Comparison of ENCODE assay signal across 1 cellular context in genomic region chr6:149134531-149134933, GRCh38.
A peak's percentile ranks its signal among the peaks of the same experiment; 100 is the strongest.
TF ChIP-seq lines count a peak whose summit lies in the region.

No MANE protein-coding gene starts in this region.

TF ChIP-seq in SK-N-SH, 30 proteins besides CTCF, POLR2A, EP300 and RAD21 (continued from another document):
- TF ChIP-seq, protein P1, sequence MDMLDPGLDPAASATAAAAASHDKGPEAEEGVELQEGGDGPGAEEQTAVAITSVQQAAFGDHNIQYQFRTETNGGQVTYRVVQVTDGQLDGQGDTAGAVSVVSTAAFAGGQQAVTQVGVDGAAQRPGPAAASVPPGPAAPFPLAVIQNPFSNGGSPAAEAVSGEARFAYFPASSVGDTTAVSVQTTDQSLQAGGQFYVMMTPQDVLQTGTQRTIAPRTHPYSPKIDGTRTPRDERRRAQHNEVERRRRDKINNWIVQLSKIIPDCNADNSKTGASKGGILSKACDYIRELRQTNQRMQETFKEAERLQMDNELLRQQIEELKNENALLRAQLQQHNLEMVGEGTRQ (IDR thresholded peaks at IDR 0.05; ENCODE audit: borderline replicate concordance, low read depth, low read length) = no peak
- TF ChIP-seq ELF1 (IDR thresholded peaks at IDR 0.05) = no peak
- TF ChIP-seq FOXJ3 (CRISPR knock-in tag; IDR thresholded peaks at IDR 0.05) = no peak
- no peak; the same call in none of the 2 replicates for TF ChIP-seq JUND (IDR thresholded peaks at IDR 0.05)
- peak; percentile 94 for TF ChIP-seq TCF12 (IDR thresholded peaks at IDR 0.05)
- TF ChIP-seq, protein P2, sequence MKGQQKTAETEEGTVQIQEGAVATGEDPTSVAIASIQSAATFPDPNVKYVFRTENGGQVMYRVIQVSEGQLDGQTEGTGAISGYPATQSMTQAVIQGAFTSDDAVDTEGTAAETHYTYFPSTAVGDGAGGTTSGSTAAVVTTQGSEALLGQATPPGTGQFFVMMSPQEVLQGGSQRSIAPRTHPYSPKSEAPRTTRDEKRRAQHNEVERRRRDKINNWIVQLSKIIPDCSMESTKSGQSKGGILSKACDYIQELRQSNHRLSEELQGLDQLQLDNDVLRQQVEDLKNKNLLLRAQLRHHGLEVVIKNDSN (IDR thresholded peaks at IDR 0.05; ENCODE audit: borderline replicate concordance, low read depth) = no peak
- TF ChIP-seq, protein P3, sequence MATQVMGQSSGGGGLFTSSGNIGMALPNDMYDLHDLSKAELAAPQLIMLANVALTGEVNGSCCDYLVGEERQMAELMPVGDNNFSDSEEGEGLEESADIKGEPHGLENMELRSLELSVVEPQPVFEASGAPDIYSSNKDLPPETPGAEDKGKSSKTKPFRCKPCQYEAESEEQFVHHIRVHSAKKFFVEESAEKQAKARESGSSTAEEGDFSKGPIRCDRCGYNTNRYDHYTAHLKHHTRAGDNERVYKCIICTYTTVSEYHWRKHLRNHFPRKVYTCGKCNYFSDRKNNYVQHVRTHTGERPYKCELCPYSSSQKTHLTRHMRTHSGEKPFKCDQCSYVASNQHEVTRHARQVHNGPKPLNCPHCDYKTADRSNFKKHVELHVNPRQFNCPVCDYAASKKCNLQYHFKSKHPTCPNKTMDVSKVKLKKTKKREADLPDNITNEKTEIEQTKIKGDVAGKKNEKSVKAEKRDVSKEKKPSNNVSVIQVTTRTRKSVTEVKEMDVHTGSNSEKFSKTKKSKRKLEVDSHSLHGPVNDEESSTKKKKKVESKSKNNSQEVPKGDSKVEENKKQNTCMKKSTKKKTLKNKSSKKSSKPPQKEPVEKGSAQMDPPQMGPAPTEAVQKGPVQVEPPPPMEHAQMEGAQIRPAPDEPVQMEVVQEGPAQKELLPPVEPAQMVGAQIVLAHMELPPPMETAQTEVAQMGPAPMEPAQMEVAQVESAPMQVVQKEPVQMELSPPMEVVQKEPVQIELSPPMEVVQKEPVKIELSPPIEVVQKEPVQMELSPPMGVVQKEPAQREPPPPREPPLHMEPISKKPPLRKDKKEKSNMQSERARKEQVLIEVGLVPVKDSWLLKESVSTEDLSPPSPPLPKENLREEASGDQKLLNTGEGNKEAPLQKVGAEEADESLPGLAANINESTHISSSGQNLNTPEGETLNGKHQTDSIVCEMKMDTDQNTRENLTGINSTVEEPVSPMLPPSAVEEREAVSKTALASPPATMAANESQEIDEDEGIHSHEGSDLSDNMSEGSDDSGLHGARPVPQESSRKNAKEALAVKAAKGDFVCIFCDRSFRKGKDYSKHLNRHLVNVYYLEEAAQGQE (IDR thresholded peaks at IDR 0.05; ENCODE audit: low read depth, low read length) = no peak
